ENCODE assay signal across 8 cellular contexts in the genomic region with DNA sequence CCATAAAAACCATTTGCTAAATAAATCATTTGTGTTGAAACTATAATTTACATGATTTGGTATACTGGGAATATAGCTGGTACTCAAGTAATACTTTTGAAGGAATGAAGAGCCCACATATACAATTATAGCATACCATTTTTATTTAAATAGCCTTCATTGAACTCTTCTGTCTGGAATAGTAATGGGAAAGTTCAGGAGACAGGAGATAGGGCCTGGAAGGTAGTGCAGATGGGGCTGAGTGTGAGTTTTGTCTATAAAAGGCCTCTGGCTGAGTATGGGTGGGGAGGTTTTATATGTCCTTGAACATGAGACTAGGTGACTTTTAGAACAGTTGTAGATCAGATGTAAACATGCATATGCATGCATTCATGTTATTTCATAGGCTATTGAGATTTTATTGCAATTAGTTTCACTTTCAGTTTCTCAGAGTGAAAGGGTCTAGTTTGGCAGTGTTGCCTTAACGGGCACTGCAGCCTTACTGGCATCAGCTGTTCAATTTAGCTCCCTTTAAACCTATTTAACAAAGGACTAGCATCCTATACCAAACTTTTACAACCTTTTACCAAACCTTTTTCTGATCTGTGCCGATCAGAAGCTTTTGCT. TPM values are rescaled to one million over a fixed set of nuclear protein-coding genes. Genes with fewer than 3 reads are reported as not detected.
DNase-seq lines count a peak whose midpoint lies in the region; ATAC-seq and TF ChIP-seq lines count a peak whose summit lies in the region.

No MANE protein-coding gene starts in this region.

- H3K4me1 ChIP-seq in IMR-90 (ENCODE audit: control insufficient read depth, insufficient read depth, low read length): no peaks in the 10 kb centered on the region; the same call in 1 of the 2 replicates

- no peak overlapping the region for H2BK5ac ChIP-seq in IMR-90 (ENCODE audit: low read depth, low read length, poor library complexity, severe bottlenecking)

- peaks cover 40% of the 10 kb centered on the region for H3K4me1 Mint-ChIP-seq in activated CD4-positive, alpha-beta T cell treated with anti-CD3 and anti-CD28 coated beads, Interleukin-2, amount 10 ng/mL, durations not matched to agents 7 days and 5 days

- H4K91ac ChIP-seq in IMR-90 (ENCODE audit: insufficient read depth, low read depth, low read length): peak overlapping the region; percentile 1; the same call in 1 of the 2 replicates

- H3K23ac ChIP-seq in IMR-90 (ENCODE audit: low read depth, low read length): 0 out of 2 replicates have a peak overlapping the region, but pooled peaks have one; percentile 1

- H3K18ac ChIP-seq in IMR-90 (ENCODE audit: low read depth, low read length): peak overlapping the region; percentile 88

- TF ChIP-seq CTCF in IMR-90 (conservative IDR thresholded peaks at IDR 0.05; ENCODE audit: low read depth, low read length) (no peak), retinal pigment epithelial cell (conservative IDR thresholded peaks at IDR 0.05; ENCODE audit: low read depth, low read length) (no peak)

- TF ChIP-seq POLR2A in IMR-90 (IDR thresholded peaks at IDR 0.05; ENCODE audit: low read depth, low read length): no peak

- no peak overlapping the region for H2BK15ac ChIP-seq in IMR-90 (ENCODE audit: low read depth, low read length)

- H3K4me3 ChIP-seq in IMR-90 (ENCODE audit: insufficient read depth, low read depth, low read length): peak overlapping the region; percentile 74
- peak overlapping the region; percentile 29 for H3K4me3 ChIP-seq in retinal pigment epithelial cell (ENCODE audit: low read length)

- peaks cover 3% of the 10 kb centered on the region for H3K9me3 Mint-ChIP-seq in activated CD4-positive, alpha-beta T cell treated with anti-CD3 and anti-CD28 coated beads, Interleukin-2, amount 10 ng/mL, durations not matched to agents 7 days and 5 days

- dilution Hi-C loops in IMR-90 (cut with HindIII; ENCODE audit: low sequenced_read_pairs, unreplicated experiment): no loop called here

- TF ChIP-seq RAD21 in IMR-90 (IDR thresholded peaks at IDR 0.05; ENCODE audit: low read length): no peak

- H2BK120ac ChIP-seq in IMR-90 (ENCODE audit: low read depth, low read length): peak overlapping the region; percentile 41

- peak overlapping the region; percentile 39; the same call in 1 of the 2 replicates for H3K56ac ChIP-seq in IMR-90 (ENCODE audit: extremely low read depth, insufficient read depth, low read length)

- no peaks in the 10 kb centered on the region for H3K79me1 ChIP-seq in IMR-90 (ENCODE audit: low read depth in 1 of 2, low read length in 2 of 2)

- BruUV-seq in IMR-90 (replicated peaks; lab: Mats Ljungman, UMichigan): no TSS peak

- peak; percentile 12 for DNase-seq in SIG-M5 treated with dmso at 0.1 percent for 504 hours (lab: John Stamatoyannopoulos, UW; ENCODE audit: unreplicated experiment)
- DNase-seq in SIG-M5 (lab: John Stamatoyannopoulos, UW): no peak
- DNase-seq in IMR-90: peak; percentile 27
- DNase-seq in activated CD4-positive, alpha-beta T cell treated with anti-CD3 and anti-CD28 coated beads, Interleukin-2, amount 10 ng/mL, durations not matched to agents 7 days and 5 days: peak; percentile 31
- peak; percentile 57 for DNase-seq in foreskin melanocyte
- DNase-seq in retinal pigment epithelial cell (ENCODE audit: low read depth): no peak
- DNase-seq in activated CD8-positive, alpha-beta memory T cell treated with anti-CD3 and anti-CD28 coated beads, Interleukin-2, amount 50 U/mL, for 48 hours: no peak

- H4K5ac ChIP-seq in IMR-90 (ENCODE audit: low read depth, low read length): peak overlapping the region; percentile 99

- H3K27ac ChIP-seq in IMR-90 (ENCODE audit: insufficient read depth, low read length): peak overlapping the region; percentile 50; the same call in 1 of the 2 replicates

- peak; percentile 79 for ATAC-seq in GM21576 (IDR thresholded peaks at IDR 0.05; ENCODE audit: unreplicated experiment)
- ATAC-seq in IMR-90 (ENCODE audit: low read depth): peak; percentile 87

- H2BK20ac ChIP-seq in IMR-90 (ENCODE audit: low read depth, low read length): 0 out of 2 replicates have a peak overlapping the region, but pooled peaks have one; percentile 27

- peak overlapping the region; percentile 73 for H3K4me3 Mint-ChIP-seq in activated CD4-positive, alpha-beta T cell treated with anti-CD3 and anti-CD28 coated beads, Interleukin-2, amount 10 ng/mL, durations not matched to agents 7 days and 5 days

- no peaks in the 10 kb centered on the region for H3K9me1 ChIP-seq in IMR-90 (ENCODE audit: insufficient read depth, low read length)

- peak overlapping the region; percentile 100 for H3K4me2 ChIP-seq in IMR-90 (ENCODE audit: low read depth, low read length)

- H3K4ac ChIP-seq in IMR-90 (ENCODE audit: low read depth, low read length): no peak overlapping the region

- no CpG with 5 or more reads among the region's 2 CpGs for WGBS in IMR-90 (ENCODE audit: extremely low coverage in 2 of 2, insufficient read length in 1 of 2), 2 experiments

- no peak overlapping the region for H2AK9ac ChIP-seq in IMR-90 (replicated peaks; ENCODE audit: low read depth, low read length, poor library complexity)

- H3K27me3 ChIP-seq in IMR-90 (ENCODE audit: control insufficient read depth, insufficient read depth, low read length): peaks cover 2% of the 10 kb centered on the region; the same call in 1 of the 2 replicates

- H3K36me3 Mint-ChIP-seq in activated CD4-positive, alpha-beta T cell treated with anti-CD3 and anti-CD28 coated beads, Interleukin-2, amount 10 ng/mL, durations not matched to agents 7 days and 5 days (ENCODE audit: low read depth): peaks cover 6% of the 10 kb centered on the region

- in situ Hi-C loops in IMR-90 (cut with MboI; ENCODE audit: low sequenced_read_pairs): no loop called here

- no peaks in the 10 kb centered on the region for H3K9me3 ChIP-seq in IMR-90 (ENCODE audit: control insufficient read depth, insufficient read depth, low read length)

- H3K14ac ChIP-seq in IMR-90 (replicated peaks; ENCODE audit: low read depth, low read length): peak overlapping the region; percentile 42

- intact Hi-C loops in IMR-90 (cut with micrococcal nuclease): no loop called here

- H3K36me3 ChIP-seq in IMR-90 (ENCODE audit: control insufficient read depth, insufficient read depth, low read length): no peaks in the 10 kb centered on the region

- peak overlapping the region; percentile 32 to 73 for H4K8ac ChIP-seq in IMR-90 (ENCODE audit: low read depth in 2 of 2, low read length in 2 of 2)

- H4K20me1 ChIP-seq in IMR-90 (ENCODE audit: insufficient read depth, low read length): no peaks in the 10 kb centered on the region

- peak overlapping the region; percentile 91 for H3K27ac Mint-ChIP-seq in activated CD4-positive, alpha-beta T cell treated with anti-CD3 and anti-CD28 coated beads, Interleukin-2, amount 10 ng/mL, durations not matched to agents 7 days and 5 days

- H3K9ac ChIP-seq in IMR-90 (ENCODE audit: low read depth, low read length): peak overlapping the region; percentile 91

- no peaks in the 10 kb centered on the region for H3K27me3 Mint-ChIP-seq in activated CD4-positive, alpha-beta T cell treated with anti-CD3 and anti-CD28 coated beads, Interleukin-2, amount 10 ng/mL, durations not matched to agents 7 days and 5 days

- POLR2A ChIA-PET in IMR-90 (lab: Charles Lee; ENCODE audit: unreplicated experiment): no interaction called here
- POLR2A ChIA-PET in activated CD4-positive, alpha-beta T cell treated with anti-CD3 and anti-CD28 coated beads, Interleukin-2, amount 10 ng/mL, durations not matched to agents 7 days and 5 days (lab: Charles Lee): interaction anchor here (0.7 kb wide), 1 partner anchor 27 kb away, joined by 4 read pairs; a partner anchor contains a TSS

- H2AFZ ChIP-seq in IMR-90 (replicated peaks; ENCODE audit: low read length, poor library complexity): peak overlapping the region; percentile 82

- CTCF ChIA-PET in IMR-90 (lab: Yijun Ruan, JAX): interaction anchor here (0.9 kb wide), 1 partner anchor 82 kb away, joined by 3 read pairs; no protein-coding TSS in a partner anchor
- CTCF ChIA-PET in activated CD4-positive, alpha-beta T cell treated with anti-CD3 and anti-CD28 coated beads, Interleukin-2, amount 10 ng/mL, durations not matched to agents 7 days and 5 days (lab: Charles Lee): interaction anchor here (1.3 to 1.6 kb wide), 3 partner anchors 9 to 117 kb away, joined by 3 to 4 read pairs (median 3); no protein-coding TSS in a partner anchor

- no peak overlapping the region for H2AK5ac ChIP-seq in IMR-90 (ENCODE audit: low read depth, low read length)

TF ChIP-seq in IMR-90, 13 proteins besides CTCF, POLR2A, EP300 and RAD21:
- TF ChIP-seq RCOR1 (IDR thresholded peaks at IDR 0.05; ENCODE audit: insufficient replicate concordance, low read length) (no peak), SMC3 (IDR thresholded peaks at IDR 0.05; ENCODE audit: low read depth, low read length) (no peak), FOS (IDR thresholded peaks at IDR 0.05; ENCODE audit: low read depth, low read length) (no peak), CHD1 (IDR thresholded peaks at IDR 0.05; ENCODE audit: low read depth, low read length) (no peak), RFX5 (IDR thresholded peaks at IDR 0.05; ENCODE audit: low read depth, low read length) (no peak), BHLHE40 (IDR thresholded peaks at IDR 0.05; ENCODE audit: low read depth, low read length) (no peak), MXI1 (IDR thresholded peaks at IDR 0.05; ENCODE audit: borderline replicate concordance, low read depth, low read length) (no peak)
TF ChIP-seq in IMR-90: peak in this region for 0.

RNA-seq across cellular contexts. Expression of a gene that starts 27.2 kb away (rescaled TPM):
- 37.8 and 42.1 TPM in 2 replicates for total RNA-seq in IMR-90 (2012; rRNA removed)
- 45.5 and 47.7 TPM in 2 replicates for polyA plus RNA-seq in IMR-90 (2012; rRNA removed)
- polyA plus RNA-seq in IMR-90 (2012; cell fraction: cytosol; rRNA removed): 14.8 and 31.7 TPM in 2 replicates
- 11.5 and 99.1 TPM in 2 replicates for polyA plus RNA-seq in IMR-90 (2012; cell fraction: nucleus; rRNA removed; ENCODE audit: low replicate concordance)
- total RNA-seq in activated CD4-positive, alpha-beta T cell treated with anti-CD3 and anti-CD28 coated beads, Interleukin-2, amount 10 ng/mL, durations not matched to agents 7 days and 5 days: 100 to 1,000 TPM; 108 to 128 TPM

RNA-seq across cellular contexts. Expression of a gene that starts 27.4 kb away (rescaled TPM):
- 11.5 and 21.1 TPM in 2 replicates for total RNA-seq in IMR-90 (2012; rRNA removed)
- 2.3 and 3.3 TPM in 2 replicates for polyA plus RNA-seq in IMR-90 (2012; rRNA removed)
- 1.3 and 1.9 TPM in 2 replicates for polyA plus RNA-seq in IMR-90 (2012; cell fraction: cytosol; rRNA removed)
- polyA plus RNA-seq in IMR-90 (2012; cell fraction: nucleus; rRNA removed; ENCODE audit: low replicate concordance): 0.99 and 4.7 TPM in 2 replicates
- 10 to 100 TPM; 25.3 to 25.4 TPM for total RNA-seq in activated CD4-positive, alpha-beta T cell treated with anti-CD3 and anti-CD28 coated beads, Interleukin-2, amount 10 ng/mL, durations not matched to agents 7 days and 5 days

Comparison
In these comparisons a context has a peak if more than half of its experiments do, and no peak if none do; other contexts are left out.
1. DNase-seq: peak in SIG-M5 treated with dmso at 0.1 percent for 504 hours (single experiment), IMR-90 (single experiment), activated CD4-positive, alpha-beta T cell treated with anti-CD3 and anti-CD28 coated beads, Interleukin-2, amount 10 ng/mL, durations not matched to agents 7 days and 5 days (single experiment) and foreskin melanocyte (single experiment); none in SIG-M5 (single experiment), retinal pigment epithelial cell (single experiment) and activated CD8-positive, alpha-beta memory T cell treated with anti-CD3 and anti-CD28 coated beads, Interleukin-2, amount 50 U/mL, for 48 hours (single experiment).